19 cellular contexts compared by ENCODE assay signal in genomic region chr7:135316648-135317313, GRCh38.
"Had no signal": no experiment of that assay in that cellular context is flagged by ENCODE, and none has a peak within 500 bp of the region (broad histone marks: within the 10 kb centered on the region; RNA-seq: fewer than 3 reads in every experiment).

No MANE protein-coding gene starts in this region.

- ATAC-seq: gastrocnemius medialis; naive thymus-derived CD4-positive, alpha-beta T cell had no signal

- H3K36me3 Mint-ChIP-seq: activated naive CD4-positive, alpha-beta T cell treated with anti-CD3 and anti-CD28 coated beads, Interleukin-2, amount 50 U/mL, for 24 hours; brain; naive thymus-derived CD4-positive, alpha-beta T cell; type B pancreatic cell; WTC11 had no signal

- H3K9me3 ChIP-seq: gastrocnemius medialis, prostate gland, stomach had no signal

- H3K9me3 Mint-ChIP-seq: activated naive CD4-positive, alpha-beta T cell treated with anti-CD3 and anti-CD28 coated beads, Interleukin-2, amount 50 U/mL, for 24 hours; brain; dendritic cell treated with granulocyte-macrophage colony-stimulating factor and Interleukin-4, amounts not matched to agents 40 ng/mL and 50 ng/mL, for 4 days; naive thymus-derived CD4-positive, alpha-beta T cell; T-helper 1 cell treated with Interleukin-12 subunit alpha and Interleukin-12 subunit beta and Interleukin-4 antibody, amounts not matched to agents 30 μg/mL and 1 μg/mL, for 36 hours; type B pancreatic cell; WTC11 had no signal

- H3K4me3 ChIP-seq: gastrocnemius medialis, lung, prostate gland, stomach had no signal

- DNase-seq: activated gamma-delta T cell treated with Interleukin-2 at 50 U/mL for 16 hours; activated T-cell treated with anti-CD3 and anti-CD28 coated beads, Interleukin-2, amount 50 U/mL, for 1 hour; effector CD8-positive, alpha-beta T cell; gastrocnemius medialis; head of caudate nucleus; islet precursor cell; naive thymus-derived CD4-positive, alpha-beta T cell; stimulated activated CD4-positive, alpha-beta T cell treated with anti-CD3 and anti-CD28 coated beads, Interleukin-12 subunit alpha, Interleukin-12 subunit beta, amount 100 ng/mL, for 4 hours; stimulated activated CD4-positive, alpha-beta T cell treated with anti-CD3 and anti-CD28 coated beads, Interleukin-1b, Interleukin-23, amount 100 ng/mL, for 48 hours; stomach; T1000 had no signal

- H3K27ac ChIP-seq: gastrocnemius medialis, prostate gland, stomach had no signal

- H3K27ac Mint-ChIP-seq: activated naive CD4-positive, alpha-beta T cell treated with anti-CD3 and anti-CD28 coated beads, Interleukin-2, amount 50 U/mL, for 24 hours; dendritic cell treated with granulocyte-macrophage colony-stimulating factor and Interleukin-4, amounts not matched to agents 40 ng/mL and 50 ng/mL, for 4 days; naive thymus-derived CD4-positive, alpha-beta T cell; T-helper 1 cell treated with Interleukin-12 subunit alpha and Interleukin-12 subunit beta and Interleukin-4 antibody, amounts not matched to agents 30 μg/mL and 1 μg/mL, for 36 hours; type B pancreatic cell; WTC11 had no signal

- H3K4me3 Mint-ChIP-seq: activated naive CD4-positive, alpha-beta T cell treated with anti-CD3 and anti-CD28 coated beads, Interleukin-2, amount 50 U/mL, for 24 hours; brain; dendritic cell treated with granulocyte-macrophage colony-stimulating factor and Interleukin-4, amounts not matched to agents 40 ng/mL and 50 ng/mL, for 4 days; naive thymus-derived CD4-positive, alpha-beta T cell; T-helper 1 cell treated with Interleukin-12 subunit alpha and Interleukin-12 subunit beta and Interleukin-4 antibody, amounts not matched to agents 30 μg/mL and 1 μg/mL, for 36 hours; type B pancreatic cell; WTC11 had no signal

- H3K36me3 ChIP-seq: gastrocnemius medialis, prostate gland, stomach had no signal

- H3K4me1 Mint-ChIP-seq: activated naive CD4-positive, alpha-beta T cell treated with anti-CD3 and anti-CD28 coated beads, Interleukin-2, amount 50 U/mL, for 24 hours; naive thymus-derived CD4-positive, alpha-beta T cell had no signal

- H3K27me3 ChIP-seq: gastrocnemius medialis, stomach had no signal

- H3K27me3 Mint-ChIP-seq: activated naive CD4-positive, alpha-beta T cell treated with anti-CD3 and anti-CD28 coated beads, Interleukin-2, amount 50 U/mL, for 24 hours; dendritic cell treated with granulocyte-macrophage colony-stimulating factor and Interleukin-4, amounts not matched to agents 40 ng/mL and 50 ng/mL, for 4 days; naive thymus-derived CD4-positive, alpha-beta T cell had no signal

- H3K4me1 ChIP-seq: prostate gland had no signal
